In genomic region chr11:66388746-66389386, GRCh38 we compare ENCODE assay signal across 9 cellular contexts. TPM values are rescaled to one million over a fixed set of nuclear protein-coding genes. Genes with fewer than 3 reads are reported as not detected.
DNase-seq lines count a peak whose midpoint lies in the region; ATAC-seq and TF ChIP-seq lines count a peak whose summit lies in the region.
"Had no signal": no experiment of that assay in that cellular context is flagged by ENCODE, and none has a peak within 500 bp of the region (broad histone marks: within the 10 kb centered on the region; RNA-seq: fewer than 3 reads in every experiment).

No MANE protein-coding gene starts in this region.

- H4K91ac ChIP-seq in H9 (ENCODE audit: insufficient read length, low read depth, low read length): no peak overlapping the region

- peaks cover 2% of the 10 kb centered on the region for H3K23me2 ChIP-seq in H9 (ENCODE audit: insufficient read length, low read depth, low read length, poor library complexity, severe bottlenecking)

- no peak overlapping the region for H2BK20ac ChIP-seq in H9 (ENCODE audit: low read depth, low read length, poor library complexity, severe bottlenecking)

- no CpG with 5 or more reads among the region's 8 CpGs for WGBS in H9 (ENCODE audit: extremely low coverage, insufficient read length, low lambda C conversion rate)

- H4K20me1 ChIP-seq in H9 (ENCODE audit: control insufficient read depth, insufficient read depth, insufficient read length): no peaks in the 10 kb centered on the region

- no peaks in the 10 kb centered on the region for H3K79me2 ChIP-seq in H9 (ENCODE audit: insufficient read depth, low read length)

- TF ChIP-seq CTCF in H9 (conservative IDR thresholded peaks at IDR 0.05): peak; percentile 88

- H3K9me3 Mint-ChIP-seq in H9: no peaks in the 10 kb centered on the region
- no peaks in the 10 kb centered on the region for H3K9me3 Mint-ChIP-seq in activated CD4-positive, alpha-beta T cell treated with anti-CD3 and anti-CD28 coated beads, Interleukin-2, amount 10 ng/mL, durations not matched to agents 24 days and 14 days

- no peak overlapping the region for H4K8ac ChIP-seq in H9 (replicated peaks; ENCODE audit: insufficient read length, low read depth, low read length)

- H2BK12ac ChIP-seq in H9 (ENCODE audit: insufficient read length, low read depth, low read length): no peak overlapping the region

- H3K4me1 Mint-ChIP-seq in H9: peaks cover 0 to 5% of the 10 kb centered on the region in 2 experiments; a peak in 3 of 4 replicates
- peaks cover 8% of the 10 kb centered on the region for H3K4me1 Mint-ChIP-seq in activated CD4-positive, alpha-beta T cell treated with anti-CD3 and anti-CD28 coated beads, Interleukin-2, amount 10 ng/mL, durations not matched to agents 24 days and 14 days

- H3K4me1 ChIP-seq in H9 (ENCODE audit: insufficient read depth, low read length): no peaks in the 10 kb centered on the region

- no peak overlapping the region for H2AFZ ChIP-seq in H9 (ENCODE audit: low read length)

- no peak overlapping the region for H3K27ac Mint-ChIP-seq in H9
- H3K27ac Mint-ChIP-seq in activated CD4-positive, alpha-beta T cell treated with anti-CD3 and anti-CD28 coated beads, Interleukin-2, amount 10 ng/mL, durations not matched to agents 24 days and 14 days: no peak overlapping the region

- H3K4ac ChIP-seq in H9 (ENCODE audit: low read depth, low read length): no peak overlapping the region

- no peak for ATAC-seq in HG02885 (IDR thresholded peaks at IDR 0.05; ENCODE audit: poor library complexity, unreplicated experiment)

- H3K4me3 Mint-ChIP-seq in H9: no peak overlapping the region
- no peak overlapping the region for H3K4me3 Mint-ChIP-seq in activated CD4-positive, alpha-beta T cell treated with anti-CD3 and anti-CD28 coated beads, Interleukin-2, amount 10 ng/mL, durations not matched to agents 24 days and 14 days

- H4K5ac ChIP-seq in H9 (ENCODE audit: insufficient read length, low read depth, low read length): no peak overlapping the region

- H2AK5ac ChIP-seq in H9 (ENCODE audit: insufficient read length, low read length): no peak overlapping the region

- no peak overlapping the region for H2BK5ac ChIP-seq in H9 (ENCODE audit: insufficient read length, low read length)

- no peaks in the 10 kb centered on the region for H3K9me3 ChIP-seq in H9 (ENCODE audit: control insufficient read depth, low read depth, low read length)
- H3K9me3 ChIP-seq: ovary had no signal

- no peak overlapping the region for H2BK120ac ChIP-seq in H9 (ENCODE audit: low read depth, low read length, poor library complexity, severe bottlenecking)

- H3K23ac ChIP-seq in H9 (ENCODE audit: insufficient read length, low read depth, low read length): no peak overlapping the region

- H3K27me3 ChIP-seq in H9 (ENCODE audit: insufficient read depth, low read length): no peaks in the 10 kb centered on the region
- H3K27me3 ChIP-seq: ovary had no signal

- no peak overlapping the region for H2BK15ac ChIP-seq in H9 (ENCODE audit: low read depth, low read length)

- intact Hi-C loops in activated CD4-positive, alpha-beta T cell treated with anti-CD3 and anti-CD28 coated beads, Interleukin-2, amount 10 ng/mL, durations not matched to agents 24 days and 14 days (cut with micrococcal nuclease): loop anchor here (1.0 to 5.0 kb wide), 3 partner anchors 42 to 77 kb away; partner anchors contain the start of genes B4GAT1, BRMS1 and MRPL11

- no peak overlapping the region for H3K18ac ChIP-seq in H9 (ENCODE audit: insufficient read length, low read depth, low read length)

- no peak overlapping the region for H3T11ph ChIP-seq in H9 (ENCODE audit: low read length)

- no peaks in the 10 kb centered on the region for H3K36me3 Mint-ChIP-seq in H9 (ENCODE audit: insufficient read depth in 1 of 3, low read depth in 3 of 3)
- no peaks in the 10 kb centered on the region for H3K36me3 Mint-ChIP-seq in activated CD4-positive, alpha-beta T cell treated with anti-CD3 and anti-CD28 coated beads, Interleukin-2, amount 10 ng/mL, durations not matched to agents 24 days and 14 days (ENCODE audit: low read depth)

- no peak overlapping the region for H3K9ac ChIP-seq in H9 (ENCODE audit: extremely low read depth, insufficient read length, low read length)

- H3K79me1 ChIP-seq in H9 (ENCODE audit: insufficient read depth, low read depth, low read length, poor library complexity, severe bottlenecking): no peaks in the 10 kb centered on the region

- DNase-seq in AG20443 (ENCODE audit: low spot score) (peak; percentile 69), H9 (peak; percentile 83), NCI-H526 treated with DMSO at 0.1 percent for 48 hours (lab: John Stamatoyannopoulos, UW) (peak; percentile 59), ecto neural progenitor cell (ENCODE audit: low spot score) (peak; percentile 76), midbrain (lab: John Stamatoyannopoulos, UW) (peak; percentile 29)
- DNase-seq in activated CD4-positive, alpha-beta T cell treated with anti-CD3 and anti-CD28 coated beads, Interleukin-2, amount 10 ng/mL, durations not matched to agents 24 days and 14 days: peak; percentile 93
- DNase-seq in stimulated activated CD8-positive, alpha-beta memory T cell treated with anti-CD3 and anti-CD28 coated beads, Interleukin-7, amount 100 ng/mL, for 4 hours (ENCODE audit: low read depth in 2 of 2): peak; percentile 36 to 68

- H3K14ac ChIP-seq in H9 (ENCODE audit: insufficient read depth, low read length): no peak overlapping the region

- no peak overlapping the region for H3K27ac ChIP-seq in H9 (ENCODE audit: insufficient read length, low read depth, low read length)
- H3K27ac ChIP-seq: ovary had no signal

- H3K4me2 ChIP-seq in H9 (ENCODE audit: insufficient read depth, insufficient read length, low read length): no peak overlapping the region

- H3K56ac ChIP-seq in H9 (ENCODE audit: insufficient read length, low read depth, low read length): no peak overlapping the region

- H3K27me3 Mint-ChIP-seq in H9 (ENCODE audit: low read depth): peaks cover 14% of the 10 kb centered on the region
- peaks cover 9% of the 10 kb centered on the region for H3K27me3 Mint-ChIP-seq in activated CD4-positive, alpha-beta T cell treated with anti-CD3 and anti-CD28 coated beads, Interleukin-2, amount 10 ng/mL, durations not matched to agents 24 days and 14 days

RNA-seq across cellular contexts. Expression of gene SLC29A2, which starts 17.3 kb away (rescaled TPM):
- 29.7 and 29.8 TPM in 2 replicates for total RNA-seq in H9 (2021)
- 17.4 and 18.9 TPM in 2 replicates for total RNA-seq in activated CD4-positive, alpha-beta T cell treated with anti-CD3 and anti-CD28 coated beads, Interleukin-2, amount 10 ng/mL, durations not matched to agents 24 days and 14 days

RNA-seq across cellular contexts. Expression of gene NPAS4, which starts 32.0 kb away (rescaled TPM):
- 1.6 and 1.8 TPM in 2 replicates for total RNA-seq in H9 (2021)
- 0.09 TPM in 1 of 2 replicates, not detected in the other for total RNA-seq in activated CD4-positive, alpha-beta T cell treated with anti-CD3 and anti-CD28 coated beads, Interleukin-2, amount 10 ng/mL, durations not matched to agents 24 days and 14 days

RNA-seq across cellular contexts. Expression of gene B4GAT1, which starts 41.4 kb away (rescaled TPM):
- 24.3 and 26.3 TPM in 2 replicates for total RNA-seq in H9 (2021)
- total RNA-seq in activated CD4-positive, alpha-beta T cell treated with anti-CD3 and anti-CD28 coated beads, Interleukin-2, amount 10 ng/mL, durations not matched to agents 24 days and 14 days: 10.8 and 11.1 TPM in 2 replicates

RNA-seq across cellular contexts. Expression of gene BRMS1, which starts 44.0 kb away (rescaled TPM):
- total RNA-seq in H9 (2021): 50.1 and 50.5 TPM in 2 replicates
- 55.6 and 58.4 TPM in 2 replicates for total RNA-seq in activated CD4-positive, alpha-beta T cell treated with anti-CD3 and anti-CD28 coated beads, Interleukin-2, amount 10 ng/mL, durations not matched to agents 24 days and 14 days

RNA-seq across cellular contexts. Expression of gene MRPL11, which starts 49.8 kb away (rescaled TPM):
- total RNA-seq in H9 (2021): 105 and 106 TPM in 2 replicates
- 102 TPM in 2 replicates for total RNA-seq in activated CD4-positive, alpha-beta T cell treated with anti-CD3 and anti-CD28 coated beads, Interleukin-2, amount 10 ng/mL, durations not matched to agents 24 days and 14 days

Comparison
In these comparisons a context has a peak if more than half of its experiments do, and no peak if none do; other contexts are left out.
1. DNase-seq: peak in every context shown above with its lines; median percentile 93 in activated CD4-positive, alpha-beta T cell treated with anti-CD3 and anti-CD28 coated beads, Interleukin-2, amount 10 ng/mL, durations not matched to agents 24 days and 14 days; 83 in H9; 76 in ecto neural progenitor cell; 69 in AG20443; 59 in NCI-H526 treated with DMSO at 0.1 percent for 48 hours; 52 in stimulated activated CD8-positive, alpha-beta memory T cell treated with anti-CD3 and anti-CD28 coated beads, Interleukin-7, amount 100 ng/mL, for 4 hours; 29 in midbrain.